ENCODE assay signal across 20 cellular contexts in genomic region chr1:48036693-48037386, GRCh38. TPM values are rescaled to one million over a fixed set of nuclear protein-coding genes. Genes with fewer than 3 reads are reported as not detected.
DNase-seq lines count a peak whose midpoint lies in the region; ATAC-seq and TF ChIP-seq lines count a peak whose summit lies in the region.
"Had no signal": no experiment of that assay in that cellular context is flagged by ENCODE, and none has a peak within 500 bp of the region (broad histone marks: within the 10 kb centered on the region; RNA-seq: fewer than 3 reads in every experiment).

No MANE protein-coding gene starts in this region.

- H3K4me1 ChIP-seq in SJCRH30: peaks cover 29% of the 10 kb centered on the region
- H3K4me1 ChIP-seq in A673 (ENCODE audit: insufficient read depth, low read length, poor library complexity, severe bottlenecking): peaks cover 7% of the 10 kb centered on the region
- H3K4me1 ChIP-seq: BE2C had no signal

- peaks cover 28% of the 10 kb centered on the region for H3K4me1 Mint-ChIP-seq in mesothelial cell of epicardium

- intact Hi-C loops in A673 (cut with micrococcal nuclease; ENCODE audit: unreplicated experiment): no loop called here

- peak; percentile 55 for DNase-seq in ELF-1 (ENCODE audit: low read depth, low spot score)
- peak; percentile 40 to 70 for DNase-seq in SJCRH30
- peak; percentile 26 for DNase-seq in fibroblast of the aortic adventitia (ENCODE audit: low read depth)
- DNase-seq in renal cortical epithelial cell (ENCODE audit: low read depth): peak; percentile 99
- no peak for DNase-seq in cerebellar cortex (ENCODE audit: low spot score)
- DNase-seq in A673 (ENCODE audit: low spot score): no peak
- no peak for DNase-seq in mesothelial cell of epicardium (ENCODE audit: low spot score in 2 of 2, unreplicated experiment in 2 of 2)
- DNase-seq: activated CD4-positive, alpha-beta T cell treated with anti-CD3 and anti-CD28 coated beads, Interleukin-2, amount 50 U/mL, for 48 hours; activated T-cell treated with anti-CD3 and anti-CD28 coated beads, Interleukin-2, amount 50 U/mL, for 4 hours; BE2C; effector CD4-positive, alpha-beta T cell; NCI-H2029 treated with DMSO at 0.1 percent for 48 hours; NCI-H526; stimulated activated CD4-positive, alpha-beta T cell treated with anti-CD3 and anti-CD28 coated beads, Interleukin-1b, Interleukin-23, amount 100 ng/mL, for 48 hours; substantia nigra had no signal

- no peak overlapping the region for H3K27ac Mint-ChIP-seq in mesothelial cell of epicardium
- H3K27ac Mint-ChIP-seq: activated naive CD4-positive, alpha-beta T cell treated with anti-CD3 and anti-CD28 coated beads, Interleukin-2, amount 50 U/mL, for 72 hours had no signal

- BruUV-seq in A673 (replicated peaks; lab: Mats Ljungman, UMichigan): no TSS peak

- H3K36me3 ChIP-seq in SJCRH30 (no peaks in the 10 kb centered on the region), A673 (ENCODE audit: insufficient read depth, low read length, poor library complexity, severe bottlenecking) (no peaks in the 10 kb centered on the region)
- H3K36me3 ChIP-seq: BE2C, gastroesophageal sphincter had no signal

- H3K36me3 Mint-ChIP-seq in mesothelial cell of epicardium: no peaks in the 10 kb centered on the region
- H3K36me3 Mint-ChIP-seq: activated naive CD4-positive, alpha-beta T cell treated with anti-CD3 and anti-CD28 coated beads, Interleukin-2, amount 50 U/mL, for 72 hours had no signal

- CTCF ChIA-PET in A673 (lab: Charles Lee): no interaction called here

- no peak for ATAC-seq in GM21723 (IDR thresholded peaks at IDR 0.05; ENCODE audit: unreplicated experiment)
- ATAC-seq: activated naive CD4-positive, alpha-beta T cell treated with anti-CD3 and anti-CD28 coated beads, Interleukin-2, amount 50 U/mL, for 72 hours; activated T-cell treated with anti-CD3 and anti-CD28 coated beads, Interleukin-2, amount 50 U/mL, for 4 hours; gastroesophageal sphincter had no signal

- TF ChIP-seq CTCF in fibroblast of the aortic adventitia (IDR thresholded peaks at IDR 0.05; ENCODE audit: insufficient read depth, low read length) (no peak), A673 (conservative IDR thresholded peaks at IDR 0.05; ENCODE audit: low read depth, low read length) (no peak), mesothelial cell of epicardium (IDR thresholded peaks at IDR 0.05; ENCODE audit: unreplicated experiment) (no peak)

- no peaks in the 10 kb centered on the region for H3K27me3 ChIP-seq in SJCRH30
- peaks cover 3% of the 10 kb centered on the region for H3K27me3 ChIP-seq in A673 (replicated peaks; ENCODE audit: insufficient read depth, low read depth, low read length, poor library complexity)
- H3K27me3 ChIP-seq: BE2C had no signal

- peaks cover 60% of the 10 kb centered on the region for H3K27me3 Mint-ChIP-seq in mesothelial cell of epicardium (ENCODE audit: low read depth)

- no peaks in the 10 kb centered on the region for H3K9me3 Mint-ChIP-seq in mesothelial cell of epicardium
- H3K9me3 Mint-ChIP-seq: activated naive CD4-positive, alpha-beta T cell treated with anti-CD3 and anti-CD28 coated beads, Interleukin-2, amount 50 U/mL, for 72 hours; activated T-cell treated with anti-CD3 and anti-CD28 coated beads, Interleukin-2, amount 50 U/mL, for 4 hours; neural crest cell had no signal

- no peak overlapping the region for H3K4me3 Mint-ChIP-seq in mesothelial cell of epicardium
- H3K4me3 Mint-ChIP-seq: activated T-cell treated with anti-CD3 and anti-CD28 coated beads, Interleukin-2, amount 50 U/mL, for 4 hours; neural crest cell had no signal

- H3K27ac ChIP-seq in SJCRH30: no peak overlapping the region
- H3K27ac ChIP-seq in A673 (ENCODE audit: low read depth, low read length, poor library complexity, severe bottlenecking): no peak overlapping the region
- H3K27ac ChIP-seq: gastroesophageal sphincter had no signal

- POLR2A ChIA-PET in A673 (lab: Charles Lee; ENCODE audit: low non-redundant PET): no interaction called here

- H3K9me3 ChIP-seq in SJCRH30 (replicated peaks): no peaks in the 10 kb centered on the region
- H3K9me3 ChIP-seq in A673 (ENCODE audit: low read depth, low read length, poor library complexity, severe bottlenecking): no peaks in the 10 kb centered on the region
- H3K9me3 ChIP-seq: BE2C, gastroesophageal sphincter had no signal

- no peak overlapping the region for H3K4me3 ChIP-seq in SJCRH30
- no peak overlapping the region for H3K4me3 ChIP-seq in fibroblast of the aortic adventitia (ENCODE audit: low read depth, low read length)
- H3K4me3 ChIP-seq in A673 (ENCODE audit: low read depth, low read length, poor library complexity, severe bottlenecking): no peak overlapping the region
- H3K4me3 ChIP-seq: gastroesophageal sphincter, lung had no signal

RNA-seq across cellular contexts. Expression of gene TRABD2B, which starts 39.7 kb away (rescaled TPM):
- total RNA-seq in SJCRH30 (2014; rRNA removed; shearing (Covaris generic)): 1.1 and 1.3 TPM in 2 replicates
- total RNA-seq in fibroblast of the aortic adventitia (ENCODE audit: low replicate concordance) (under 0.01 and 0.16 TPM in 2 replicates), renal cortical epithelial cell (1.6 and 6.8 TPM in 2 replicates), A673 (2021) (not detected in 2 replicates), mesothelial cell of epicardium (5.8 to 6.2 TPM (median 6.0 TPM) in 3 replicates)
- total RNA-seq: activated naive CD4-positive, alpha-beta T cell treated with anti-CD3 and anti-CD28 coated beads, Interleukin-2, amount 50 U/mL, for 72 hours; activated T-cell treated with anti-CD3 and anti-CD28 coated beads, Interleukin-2, amount 50 U/mL, for 4 hours had no signal

Comparison
In these comparisons a context has a peak if more than half of its experiments do, and no peak if none do; other contexts are left out.
1. DNase-seq: peak in ELF-1 (single experiment), SJCRH30 (2 of 2), fibroblast of the aortic adventitia (single experiment) and renal cortical epithelial cell (single experiment); none in cerebellar cortex (single experiment), A673 (single experiment) and mesothelial cell of epicardium (0 of 2).